Comparison of ENCODE assay signal across 20 cellular contexts in the genomic region with DNA sequence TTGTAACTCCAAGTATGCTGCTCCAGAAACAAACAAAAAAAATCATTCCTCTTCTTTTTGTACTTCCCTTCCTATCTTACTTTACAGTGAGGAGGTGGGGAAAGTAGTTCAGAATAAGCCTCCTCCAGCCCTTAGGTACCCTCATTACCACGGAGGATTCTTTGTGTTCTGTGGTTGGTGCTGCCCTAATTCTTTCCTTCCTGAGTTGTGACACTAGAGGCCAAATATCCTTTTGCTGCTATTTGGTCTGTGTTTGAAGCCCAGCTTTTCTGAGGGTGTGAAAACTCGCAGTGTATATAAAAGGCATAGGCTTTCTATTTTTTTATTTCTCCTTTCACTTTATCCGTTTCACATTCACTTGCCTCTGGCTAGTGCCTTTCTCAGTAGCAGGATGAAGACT.
"Had no signal": no experiment of that assay in that cellular context is flagged by ENCODE, and none has a peak within 500 bp of the region (broad histone marks: within the 10 kb centered on the region; RNA-seq: fewer than 3 reads in every experiment).

No MANE protein-coding gene starts in this region.

- H3K36me3 Mint-ChIP-seq: memory B cell, mesothelial cell of epicardium, type B pancreatic cell had no signal

- H3K9me3 Mint-ChIP-seq: memory B cell had no signal

- H3K27ac Mint-ChIP-seq: memory B cell, mesothelial cell of epicardium, nephron, progenitor cell of endocrine pancreas, type B pancreatic cell had no signal

- DNase-seq: effector memory CD4-positive, alpha-beta T cell; gastrocnemius medialis; heart right ventricle; kidney; left cardiac atrium; left ventricle myocardium inferior; lower lobe of right lung; occipital lobe; pancreas; right cardiac atrium; small intestine; stimulated activated CD4-positive, alpha-beta T cell treated with anti-CD3 and anti-CD28 coated beads, Interleukin-12 subunit alpha, Interleukin-12 subunit beta, amount 100 ng/mL, for 4 hours; stimulated activated naive CD4-positive, alpha-beta T cell treated with Interleukin-2 at 50 U/mL for 16 hours had no signal

- ATAC-seq: gastrocnemius medialis, heart right ventricle, left cardiac atrium, lower lobe of right lung, pancreas, right cardiac atrium had no signal

- H3K4me3 ChIP-seq: esophagus muscularis mucosa, gastrocnemius medialis, heart right ventricle, left ventricle myocardium inferior, lower lobe of right lung, pancreas had no signal

- H3K36me3 ChIP-seq: esophagus muscularis mucosa, gastrocnemius medialis, heart right ventricle, left ventricle myocardium inferior, lower lobe of right lung, pancreas had no signal

- H3K4me1 ChIP-seq: gastrocnemius medialis, heart right ventricle, left ventricle myocardium inferior, lower lobe of right lung, pancreas had no signal

- H3K9me3 ChIP-seq: esophagus muscularis mucosa, gastrocnemius medialis, left ventricle myocardium inferior, lower lobe of right lung, pancreas had no signal

- H3K27ac ChIP-seq: epithelial cell of prostate, esophagus muscularis mucosa, gastrocnemius medialis, heart right ventricle, left ventricle myocardium inferior, lower lobe of right lung, pancreas had no signal

- H3K27me3 ChIP-seq: esophagus muscularis mucosa, gastrocnemius medialis, heart right ventricle, pancreas had no signal

- H3K4me3 Mint-ChIP-seq: memory B cell, mesothelial cell of epicardium, nephron, type B pancreatic cell had no signal
